ENCODE assay signal across 8 cellular contexts in the genomic region with DNA sequence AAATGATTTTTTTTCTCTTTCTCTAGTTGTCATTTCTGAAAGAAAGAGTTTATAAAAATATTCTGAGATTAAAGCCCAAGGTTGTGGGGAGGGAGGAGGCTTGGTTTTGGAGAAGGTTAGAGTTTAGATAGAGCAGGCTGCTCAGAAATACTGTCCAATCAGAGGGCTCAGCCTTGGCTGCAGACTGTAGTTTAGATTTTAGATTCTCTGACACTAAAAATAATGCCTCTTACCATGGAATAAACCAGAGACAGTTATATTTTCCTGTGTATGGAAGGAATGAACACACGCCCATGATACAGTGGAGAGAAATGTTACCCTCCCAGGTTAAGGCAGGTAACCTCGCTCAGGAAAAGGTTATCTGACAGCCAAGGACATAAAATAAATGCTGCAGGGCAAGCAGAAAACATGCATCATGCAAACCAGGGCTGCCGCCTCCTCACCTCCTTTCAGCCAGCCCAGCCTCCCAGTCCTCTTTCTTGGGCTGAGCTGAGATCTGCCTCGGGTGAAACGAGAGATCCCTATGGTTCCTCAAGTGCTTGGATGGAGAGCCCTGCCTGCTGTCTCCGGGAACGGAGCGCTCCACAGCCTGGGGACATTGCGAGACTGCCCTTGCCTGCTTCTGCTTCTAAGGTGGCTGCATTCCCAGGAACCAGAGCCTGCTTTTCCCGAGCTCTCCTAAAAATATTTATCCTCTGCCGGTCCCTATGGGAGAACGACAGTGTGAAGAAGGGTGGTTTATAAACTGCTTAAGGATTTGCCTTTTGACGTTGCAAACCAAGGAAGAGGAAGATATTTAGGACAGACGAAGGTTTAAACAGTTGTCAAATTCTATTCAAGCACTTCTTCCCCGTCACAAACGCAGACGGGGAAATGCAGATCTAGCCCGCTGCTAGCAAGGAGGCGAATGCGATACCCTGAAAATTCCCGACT. TPM values are rescaled to one million over a fixed set of nuclear protein-coding genes. Genes with fewer than 3 reads are reported as not detected.
DNase-seq lines count a peak whose midpoint lies in the region; ATAC-seq and TF ChIP-seq lines count a peak whose summit lies in the region.

No MANE protein-coding gene starts in this region.

- H3K4me3 ChIP-seq in AG09309 (ENCODE audit: control insufficient read depth, low read depth, low read length) (peak overlapping the region; percentile 94), LNCaP clone FGC (ENCODE audit: low read depth, low read length) (peak overlapping the region; percentile 71), esophagus muscularis mucosa (peak overlapping the region; percentile 76 to 92 (median 84)), muscle layer of duodenum (ENCODE audit: low read depth in 1 of 2, low read length in 2 of 2) (peak overlapping the region; percentile 95 to 99), urinary bladder (ENCODE audit: low read depth, low read length) (peak overlapping the region; percentile 77)

- H3K4me1 ChIP-seq in esophagus muscularis mucosa: peaks cover 17 to 36% (median 27%) of the 10 kb centered on the region in 4 donors
- peaks cover 9% of the 10 kb centered on the region in 2 donors for H3K4me1 ChIP-seq in muscle layer of duodenum (ENCODE audit: control insufficient read depth in 1 of 2, insufficient read depth in 2 of 2, low read length in 2 of 2)
- no peaks in the 10 kb centered on the region for H3K4me1 ChIP-seq in urinary bladder (ENCODE audit: insufficient read depth)

- WGBS in esophagus muscularis mucosa: 3% methylated on average over 14 of the region's 21 CpGs
- 1% methylated on average over 21 of the region's 21 CpGs for WGBS in urinary bladder

- H3K36me3 ChIP-seq in esophagus muscularis mucosa (no peaks in the 10 kb centered on the region), muscle layer of duodenum (ENCODE audit: control insufficient read depth in 1 of 2, insufficient read depth in 2 of 2, low read length in 2 of 2) (no peaks in the 10 kb centered on the region), urinary bladder (ENCODE audit: insufficient read depth) (no peaks in the 10 kb centered on the region)

- no peak for TF ChIP-seq CTCF in AG09309 (IDR thresholded peaks at IDR 0.05; ENCODE audit: control insufficient read depth, insufficient read depth, low read depth, low read length, missing control alignments)
- TF ChIP-seq CTCF in LNCaP clone FGC (IDR thresholded peaks at IDR 0.05; ENCODE audit: control insufficient read depth, extremely low read depth, insufficient read depth): no peak
- no peak for TF ChIP-seq CTCF in esophagus muscularis mucosa (IDR thresholded peaks at IDR 0.05)

- no peak for TF ChIP-seq EP300 in esophagus muscularis mucosa (IDR thresholded peaks at IDR 0.05)

- H3K27ac ChIP-seq in esophagus muscularis mucosa (replicated peaks in 1 of 4): peak overlapping the region; percentile 90 to 97 (median 93)
- peak overlapping the region; percentile 84 for H3K27ac ChIP-seq in muscle layer of duodenum (ENCODE audit: low read length)
- peak overlapping the region; percentile 75 for H3K27ac ChIP-seq in urinary bladder (ENCODE audit: low read depth)

- H3K9me3 ChIP-seq in esophagus muscularis mucosa: no peaks in the 10 kb centered on the region
- no peaks in the 10 kb centered on the region for H3K9me3 ChIP-seq in muscle layer of duodenum (ENCODE audit: control insufficient read depth in 1 of 2, low read length in 2 of 2)

- H3K27me3 ChIP-seq in esophagus muscularis mucosa (no peaks in the 10 kb centered on the region), muscle layer of duodenum (ENCODE audit: low read depth, low read length) (no peaks in the 10 kb centered on the region)

- intact Hi-C loops in esophagus muscularis mucosa (cut with DNase I): loop anchor here (5.0 kb wide), 2 partner anchors 37 to 38 kb away; no protein-coding TSS in a partner anchor

- DNase-seq in AG09309 (ENCODE audit: low read depth) (no peak), LNCaP clone FGC (ENCODE audit: low read depth) (no peak), esophagus muscularis mucosa (ENCODE audit: extremely low spot score) (no peak)
- peak; percentile 57 for DNase-seq in activated CD8-positive, alpha-beta memory T cell treated with anti-CD3 and anti-CD28 coated beads for 24 hours

- peak; percentile 1 for ATAC-seq in GM18861 (IDR thresholded peaks at IDR 0.05; ENCODE audit: unreplicated experiment)
- ATAC-seq in HG02610 (IDR thresholded peaks at IDR 0.05; ENCODE audit: unreplicated experiment): no peak

- no peak for TF ChIP-seq POLR2A in esophagus muscularis mucosa (IDR thresholded peaks at IDR 0.05; ENCODE audit: low read depth)

RNA-seq across cellular contexts. Expression of a gene that starts 0.8 kb away (rescaled TPM):
- total RNA-seq in esophagus muscularis mucosa (10 to 100 TPM in 1 of 4 donors, 1 to 10 TPM in 3; 3.0 to 11.6 (median 3.7) TPM), urinary bladder (8.9 TPM)
- polyA plus RNA-seq in urinary bladder: 2.8 TPM

RNA-seq across cellular contexts. Expression of a gene that starts 40.5 kb away (rescaled TPM):
- 1 to 10 TPM; 7.3 to 8.7 (median 7.9) TPM for total RNA-seq in esophagus muscularis mucosa
- total RNA-seq in urinary bladder: 39.0 TPM
- 4.0 TPM for polyA plus RNA-seq in urinary bladder
